In genomic region chr7:114957434-114957833, GRCh38 we compare ENCODE assay signal across 22 cellular contexts.
"Had no signal": no experiment of that assay in that cellular context is flagged by ENCODE, and none has a peak within 500 bp of the region (broad histone marks: within the 10 kb centered on the region; RNA-seq: fewer than 3 reads in every experiment).

No MANE protein-coding gene starts in this region.

- ATAC-seq: gastrocnemius medialis; left ventricle myocardium superior; natural killer cell treated with Interleukin-12 subunit alpha and Interleukin-12 subunit beta and Interleukin-15 and Interleukin-18, amount 100 ng/mL, for 72 hours had no signal

- DNase-seq: activated CD4-positive, alpha-beta T cell treated with anti-CD3 and anti-CD28 coated beads for 1 hour; activated CD4-positive, alpha-beta T cell treated with anti-CD3 and anti-CD28 coated beads, Interleukin-2, amount 50 U/mL, for 1 hour; activated naive CD4-positive, alpha-beta T cell; activated naive CD8-positive, alpha-beta T cell treated with anti-CD3 and anti-CD28 coated beads, Interleukin-2, amount 10 ng/mL, durations not matched to agents 7 days and 5 days; activated T-cell treated with anti-CD3 and anti-CD28 coated beads, Interleukin-2, amount 50 U/mL, for 1 hour; amniotic stem cell; gastrocnemius medialis; hypothalamus; left ventricle myocardium superior; mammary epithelial cell; ovary; stimulated activated CD4-positive, alpha-beta T cell treated with anti-CD3 and anti-CD28 coated beads, Interleukin-4, amount 100 ng/mL, for 24 hours; stimulated activated naive CD4-positive, alpha-beta T cell treated with Interleukin-2 at 50 U/mL for 16 hours; T-helper 9 cell; upper lobe of left lung had no signal

- H3K27ac Mint-ChIP-seq: activated naive CD8-positive, alpha-beta T cell treated with anti-CD3 and anti-CD28 coated beads, Interleukin-2, amount 10 ng/mL, durations not matched to agents 7 days and 5 days; activated T-helper 2 cell treated with anti-CD3 and anti-CD28 coated beads, Interferon-gamma antibody, Interleukin-2, Interleukin-4, amounts not matched to agents 10 μg/mL and 5 μg/mL and 100 μg/mL, durations not matched to agents 14 hours and 24 hours and 36 hours; natural killer cell treated with Interleukin-12 subunit alpha and Interleukin-12 subunit beta and Interleukin-15 and Interleukin-18, amount 100 ng/mL, for 72 hours had no signal

- H3K4me1 ChIP-seq: gastrocnemius medialis, prostate gland had no signal

- H3K4me3 Mint-ChIP-seq: activated naive CD8-positive, alpha-beta T cell treated with anti-CD3 and anti-CD28 coated beads, Interleukin-2, amount 10 ng/mL, durations not matched to agents 7 days and 5 days; natural killer cell treated with Interleukin-12 subunit alpha and Interleukin-12 subunit beta and Interleukin-15 and Interleukin-18, amount 100 ng/mL, for 72 hours had no signal

- H3K27me3 ChIP-seq: esophagus muscularis mucosa, gastrocnemius medialis, neutrophil, ovary, upper lobe of left lung had no signal

- H3K9me3 ChIP-seq: esophagus muscularis mucosa, gastrocnemius medialis, neutrophil, ovary, prostate gland, upper lobe of left lung had no signal

- H3K9me3 Mint-ChIP-seq: activated naive CD8-positive, alpha-beta T cell treated with anti-CD3 and anti-CD28 coated beads, Interleukin-2, amount 10 ng/mL, durations not matched to agents 7 days and 5 days; activated T-helper 2 cell treated with anti-CD3 and anti-CD28 coated beads, Interferon-gamma antibody, Interleukin-2, Interleukin-4, amounts not matched to agents 10 μg/mL and 5 μg/mL and 100 μg/mL, durations not matched to agents 14 hours and 24 hours and 36 hours; natural killer cell treated with Interleukin-12 subunit alpha and Interleukin-12 subunit beta and Interleukin-15 and Interleukin-18, amount 100 ng/mL, for 72 hours had no signal

- H3K27ac ChIP-seq: coronary artery, esophagus muscularis mucosa, gastrocnemius medialis, neutrophil, ovary, prostate gland, upper lobe of left lung had no signal

- H3K36me3 ChIP-seq: esophagus muscularis mucosa, gastrocnemius medialis, neutrophil, ovary, prostate gland, upper lobe of left lung had no signal

- FAIRE-seq: bronchial epithelial cell had no signal

- H3K4me3 ChIP-seq: coronary artery, esophagus muscularis mucosa, gastrocnemius medialis, ovary, prostate gland, upper lobe of left lung had no signal

- H3K27me3 Mint-ChIP-seq: activated naive CD8-positive, alpha-beta T cell treated with anti-CD3 and anti-CD28 coated beads, Interleukin-2, amount 10 ng/mL, durations not matched to agents 7 days and 5 days; natural killer cell treated with Interleukin-12 subunit alpha and Interleukin-12 subunit beta and Interleukin-15 and Interleukin-18, amount 100 ng/mL, for 72 hours had no signal
